In genomic region chr17:8384801-8385335, GRCh38 we compare ENCODE assay signal across 11 cellular contexts. TPM values are rescaled to one million over a fixed set of nuclear protein-coding genes. Genes with fewer than 3 reads are reported as not detected.
DNase-seq lines count a peak whose midpoint lies in the region; ATAC-seq and TF ChIP-seq lines count a peak whose summit lies in the region.
"Had no signal": no experiment of that assay in that cellular context is flagged by ENCODE, and none has a peak within 500 bp of the region (broad histone marks: within the 10 kb centered on the region; RNA-seq: fewer than 3 reads in every experiment).

No MANE protein-coding gene starts in this region.

- no peaks in the 10 kb centered on the region; the same call in 1 of the 2 replicates for H3K9me3 Mint-ChIP-seq in HFFc6
- no peaks in the 10 kb centered on the region for H3K9me3 Mint-ChIP-seq in activated naive CD4-positive, alpha-beta T cell treated with anti-CD3 and anti-CD28 coated beads, Interleukin-2, amount 50 U/mL, for 72 hours

- in situ Hi-C loops in HAP-1 (cut with MboI; ENCODE audit: low sequenced_read_pairs), result loop anchor here (10.0 kb wide), 1 partner anchor 360 kb away; the partner anchor contains the start of gene CCDC42

- H3K4me3 ChIP-seq in iPS-15b (ENCODE audit: low read depth, low read length) (peak overlapping the region; percentile 93), ovary (no peak overlapping the region), HAP-1 (no peak overlapping the region)

- no peaks in the 10 kb centered on the region for H3K27me3 ChIP-seq in iPS-15b (ENCODE audit: control insufficient read depth, insufficient read depth, low read length)
- no peaks in the 10 kb centered on the region for H3K27me3 ChIP-seq in ovary
- no peaks in the 10 kb centered on the region for H3K27me3 ChIP-seq in HAP-1 (ENCODE audit: low read depth)

- peak overlapping the region; percentile 100 for H3K4me3 Mint-ChIP-seq in HFFc6

- peaks cover 49% of the 10 kb centered on the region for H3K4me1 Mint-ChIP-seq in HFFc6 (ENCODE audit: low read depth)

- H3K27ac Mint-ChIP-seq in HFFc6, result peak overlapping the region; percentile 91
- peak overlapping the region; percentile 88 to 97 for H3K27ac Mint-ChIP-seq in activated naive CD4-positive, alpha-beta T cell treated with anti-CD3 and anti-CD28 coated beads, Interleukin-2, amount 50 U/mL, for 72 hours

- peaks cover 9% of the 10 kb centered on the region for H3K27me3 Mint-ChIP-seq in HFFc6 (ENCODE audit: insufficient read depth)

- DNase-seq in AG08395 (ENCODE audit: low spot score) (peak; percentile 82), HFFc6 (peak; percentile 93), ovary (no peak), Ammon's horn (ENCODE audit: low spot score) (no peak), HAP-1 (ENCODE audit: low spot score in 2 of 2) (no peak)
- no peak for DNase-seq in activated naive CD4-positive, alpha-beta T cell treated with anti-CD3 and anti-CD28 coated beads, Interleukin-2, amount 50 U/mL, for 72 hours (ENCODE audit: low spot score in 2 of 2)
- DNase-seq: Kasumi-1, occipital lobe had no signal

- TF ChIP-seq POLR2A in ovary (IDR thresholded peaks at IDR 0.05), result no peak

- H3K36me3 ChIP-seq in iPS-15b (ENCODE audit: control insufficient read depth, insufficient read depth, low read length) (peaks cover 16% of the 10 kb centered on the region), ovary (no peaks in the 10 kb centered on the region), HAP-1 (replicated peaks) (peaks cover 28% of the 10 kb centered on the region)

- no peak for TF ChIP-seq EP300 in ovary (IDR thresholded peaks at IDR 0.05)

- WGBS in ovary, 3 donors, result 35 to 42% (median 40%) methylated on average over 11 of the region's 11 CpGs

- H3K4me1 ChIP-seq in iPS-15b (ENCODE audit: control insufficient read depth, insufficient read depth, low read length) (peaks cover 16% of the 10 kb centered on the region), ovary (ENCODE audit: insufficient read depth) (peaks cover 12% of the 10 kb centered on the region), HAP-1 (peaks cover 22% of the 10 kb centered on the region)

- TF ChIP-seq CTCF in HFFc6 (IDR thresholded peaks at IDR 0.05) (no peak), ovary (IDR thresholded peaks at IDR 0.05) (no peak)

- H3K27ac ChIP-seq in ovary, result no peak overlapping the region
- H3K27ac ChIP-seq: thoracic aorta had no signal

- H3K9me3 ChIP-seq in iPS-15b (ENCODE audit: control insufficient read depth, insufficient read depth, low read length) (no peaks in the 10 kb centered on the region), ovary (no peaks in the 10 kb centered on the region), HAP-1 (no peaks in the 10 kb centered on the region)
- H3K9me3 ChIP-seq: thoracic aorta had no signal

- ATAC-seq in activated naive CD4-positive, alpha-beta T cell treated with anti-CD3 and anti-CD28 coated beads, Interleukin-2, amount 50 U/mL, for 72 hours, result no peak
- ATAC-seq in GM18909 (IDR thresholded peaks at IDR 0.05; ENCODE audit: poor library complexity, unreplicated experiment), result no peak

- H3K9ac ChIP-seq in iPS-15b (ENCODE audit: low read depth, low read length), result no peak overlapping the region

- intact Hi-C loops in ovary (cut with DNase I), result no loop called here

- peaks cover 35% of the 10 kb centered on the region for H3K36me3 Mint-ChIP-seq in HFFc6 (ENCODE audit: low read depth)
- H3K36me3 Mint-ChIP-seq in activated naive CD4-positive, alpha-beta T cell treated with anti-CD3 and anti-CD28 coated beads, Interleukin-2, amount 50 U/mL, for 72 hours, result peaks cover 33 to 37% of the 10 kb centered on the region in 2 donors

RNA-seq across cellular contexts. Expression of gene RPL26, which starts 1.9 kb away (rescaled TPM):
- total RNA-seq in HFFc6 (2021; fragmentation: NEBNext Ultra II Directional; extraction: Animal tissue kit (Norgen Biotek cat#: 25700)), result 1,000 to 10,000 TPM; 1,301 to 1,432 (median 1,370) TPM
- 1,000 to 10,000 TPM; 2,907 to 3,757 TPM for total RNA-seq in activated naive CD4-positive, alpha-beta T cell treated with anti-CD3 and anti-CD28 coated beads, Interleukin-2, amount 50 U/mL, for 72 hours
- total RNA-seq in ovary, result over 10,000 TPM in 1 of 7 donors, 1,000 to 10,000 TPM in 6; 2,824 to 11,226 (median 3,297) TPM
- polyA plus RNA-seq in ovary, result 1,000 to 10,000 TPM; 5,564 to 8,248 TPM

RNA-seq across cellular contexts. Expression of gene RNF222, which starts 12.8 kb away (rescaled TPM):
- total RNA-seq in HFFc6 (2021; fragmentation: NEBNext Ultra II Directional; extraction: Animal tissue kit (Norgen Biotek cat#: 25700)), result not detected
- total RNA-seq in activated naive CD4-positive, alpha-beta T cell treated with anti-CD3 and anti-CD28 coated beads, Interleukin-2, amount 50 U/mL, for 72 hours, result under 1 TPM; 0.18 to 0.21 TPM
- total RNA-seq in ovary, result not detected
- not detected for polyA plus RNA-seq in ovary
- total RNA-seq: occipital lobe had no signal

RNA-seq across cellular contexts. Expression of gene ODF4, which starts 45.2 kb away (rescaled TPM):
- not detected for total RNA-seq in HFFc6 (2021; fragmentation: NEBNext Ultra II Directional; extraction: Animal tissue kit (Norgen Biotek cat#: 25700))
- total RNA-seq in activated naive CD4-positive, alpha-beta T cell treated with anti-CD3 and anti-CD28 coated beads, Interleukin-2, amount 50 U/mL, for 72 hours, result not detected
- not detected for total RNA-seq in ovary
- polyA plus RNA-seq in ovary, result not detected
- total RNA-seq: occipital lobe, thoracic aorta had no signal

RNA-seq across cellular contexts. Expression of gene NDEL1, which starts 50.8 kb away (rescaled TPM):
- 10 to 100 TPM; 65.4 to 79.1 (median 69.2) TPM for total RNA-seq in HFFc6 (2021; fragmentation: NEBNext Ultra II Directional; extraction: Animal tissue kit (Norgen Biotek cat#: 25700))
- 10 to 100 TPM; 68.1 to 72.4 TPM for total RNA-seq in activated naive CD4-positive, alpha-beta T cell treated with anti-CD3 and anti-CD28 coated beads, Interleukin-2, amount 50 U/mL, for 72 hours
- total RNA-seq in ovary, result 10 to 100 TPM; 57.1 to 86.5 (median 63.2) TPM
- 10 to 100 TPM; 36.7 to 71.3 TPM for polyA plus RNA-seq in ovary

Comparison
In these comparisons a context has a peak if more than half of its experiments do, and no peak if none do; other contexts are left out.
1. DNase-seq: peak in AG08395 (single experiment) and HFFc6 (single experiment); none in activated naive CD4-positive, alpha-beta T cell treated with anti-CD3 and anti-CD28 coated beads, Interleukin-2, amount 50 U/mL, for 72 hours (0 of 2), ovary (0 of 5), Ammon's horn (single experiment) and HAP-1 (0 of 2).